18 cellular contexts compared by ENCODE assay signal in the genomic region with DNA sequence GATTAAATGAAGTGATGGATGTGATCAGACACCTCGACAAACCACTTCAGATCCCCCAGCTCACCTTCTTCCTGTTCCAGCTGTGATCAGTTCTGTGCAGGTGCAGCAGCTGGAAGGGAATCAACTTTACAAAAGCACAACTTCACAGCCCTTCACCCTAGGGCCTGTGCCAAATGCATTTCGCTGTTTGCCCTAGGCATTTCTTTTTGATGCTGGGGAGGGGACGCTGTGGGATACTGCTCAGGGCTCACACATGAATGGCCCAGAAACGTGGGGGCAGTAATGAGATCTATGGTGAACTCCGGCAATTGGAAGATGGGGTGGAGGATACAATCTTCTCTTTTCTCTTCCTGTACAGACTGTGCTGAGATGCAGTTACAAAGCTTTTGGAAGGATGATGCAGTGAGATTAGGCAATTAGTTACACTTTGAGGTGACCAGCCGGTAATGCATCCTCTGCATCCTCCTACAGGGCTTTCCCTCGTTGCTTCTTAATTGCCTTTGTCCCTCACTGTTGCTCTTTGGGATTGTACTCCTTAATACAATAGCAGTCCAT.
DNase-seq lines count a peak whose midpoint lies in the region; ATAC-seq and TF ChIP-seq lines count a peak whose summit lies in the region.
"Had no signal": no experiment of that assay in that cellular context is flagged by ENCODE, and none has a peak within 500 bp of the region (broad histone marks: within the 10 kb centered on the region; RNA-seq: fewer than 3 reads in every experiment).

No MANE protein-coding gene starts in this region.

- H3K36me3 Mint-ChIP-seq in GM23338 (ENCODE audit: low read depth): no peaks in the 10 kb centered on the region
- H3K36me3 Mint-ChIP-seq: IgD-negative memory B cell had no signal

- no peak overlapping the region for H3K27ac Mint-ChIP-seq in GM23338
- H3K27ac Mint-ChIP-seq: HFFc6, IgD-negative memory B cell had no signal

- H3F3A ChIP-seq in GM23338 (replicated peaks; ENCODE audit: low read depth): no peaks in the 10 kb centered on the region
- no peaks in the 10 kb centered on the region for H3F3A ChIP-seq in PC-9 (ENCODE audit: insufficient read depth, low read depth)

- ATAC-seq in GM23338: peak; percentile 59
- ATAC-seq in left cardiac atrium: no peak
- ATAC-seq in GM18907 (IDR thresholded peaks at IDR 0.05; ENCODE audit: unreplicated experiment): no peak

- H3K27ac ChIP-seq in GM23338 (ENCODE audit: low read depth) (no peak overlapping the region), SJCRH30 (peak overlapping the region; percentile 87), PC-9 (no peak overlapping the region)
- H3K27ac ChIP-seq: Peyer's patch had no signal

- no peaks in the 10 kb centered on the region for H3K27me3 ChIP-seq in GM23338 (ENCODE audit: insufficient read depth)
- H3K27me3 ChIP-seq in SJCRH30: no peaks in the 10 kb centered on the region
- H3K27me3 ChIP-seq in PC-9 (ENCODE audit: insufficient read depth, low read depth): no peaks in the 10 kb centered on the region
- H3K27me3 ChIP-seq: BE2C, Peyer's patch had no signal

- H3K36me3 ChIP-seq in GM23338 (ENCODE audit: insufficient read depth): no peaks in the 10 kb centered on the region
- no peaks in the 10 kb centered on the region for H3K36me3 ChIP-seq in SJCRH30
- no peaks in the 10 kb centered on the region for H3K36me3 ChIP-seq in PC-9 (ENCODE audit: low read depth)
- H3K36me3 ChIP-seq: BE2C, Peyer's patch had no signal

- no TSS peak for BruUV-seq in PC-9 (replicated peaks; lab: Mats Ljungman, UMichigan)

- POLR2A ChIA-PET in PC-9 (lab: Charles Lee; ENCODE audit: unreplicated experiment): no interaction called here

- H3K4me3 Mint-ChIP-seq in GM23338: no peak overlapping the region
- H3K4me3 Mint-ChIP-seq: HFFc6, IgD-negative memory B cell had no signal

- CTCF ChIA-PET in PC-9 (lab: Charles Lee): no interaction called here

- H3K4me3 ChIP-seq in GM23338: no peak overlapping the region
- H3K4me3 ChIP-seq in SJCRH30: peak overlapping the region; percentile 2; the same call in 1 of the 2 replicates
- no peak overlapping the region for H3K4me3 ChIP-seq in PC-9
- H3K4me3 ChIP-seq: Peyer's patch had no signal

- no peaks in the 10 kb centered on the region for H3K9me3 Mint-ChIP-seq in GM23338
- H3K9me3 Mint-ChIP-seq: HFFc6, IgD-negative memory B cell had no signal

- H3K9me2 ChIP-seq in GM23338 (ENCODE audit: insufficient read depth) (no peaks in the 10 kb centered on the region), PC-9 (ENCODE audit: insufficient read depth) (no peaks in the 10 kb centered on the region)

- H3K4me1 ChIP-seq in GM23338 (ENCODE audit: insufficient read depth) (no peaks in the 10 kb centered on the region), SJCRH30 (peaks cover 32% of the 10 kb centered on the region), PC-9 (replicated peaks; ENCODE audit: insufficient read depth) (no peaks in the 10 kb centered on the region)
- H3K4me1 ChIP-seq: BE2C, Peyer's patch had no signal

- peaks cover 6% of the 10 kb centered on the region for H3K27me3 Mint-ChIP-seq in GM23338 (ENCODE audit: insufficient read depth, low read depth, poor library complexity)

- H3K4me1 Mint-ChIP-seq in GM23338: peaks cover 5% of the 10 kb centered on the region; the same call in 2 of the 3 replicates

- H4K20me1 ChIP-seq in GM23338 (replicated peaks; ENCODE audit: insufficient read depth) (no peaks in the 10 kb centered on the region), PC-9 (ENCODE audit: insufficient read depth) (no peaks in the 10 kb centered on the region)

- no peak for TF ChIP-seq CTCF in GM23338 (conservative IDR thresholded peaks at IDR 0.05; ENCODE audit: low read depth in 2 of 2)
- no peak for TF ChIP-seq CTCF in PC-9 (conservative IDR thresholded peaks at IDR 0.05)

- DNase-seq in COR-L47 (lab: John Stamatoyannopoulos, UW) (peak; percentile 60), GM23338 (ENCODE audit: low spot score) (no peak), SJCRH30 (peak; percentile 80 to 96), left kidney (ENCODE audit: low read depth, low spot score) (peak; percentile 9), left cardiac atrium (no peak), PC-9 (no peak), iPS-NIHi11 (ENCODE audit: low spot score) (no peak)
- DNase-seq: BE2C; H7; HFFc6; NCI-H187; NCI-H2107; NCI-H226; NCI-H524 treated with DMSO at 0.1 percent for 48 hours; NK-92 treated with Interleukin-12 subunit alpha and Interleukin-12 subunit beta, amount 100 ng/mL, for 24 hours; Peyer's patch had no signal

- H3K9me3 ChIP-seq in SJCRH30 (replicated peaks): no peaks in the 10 kb centered on the region
- H3K9me3 ChIP-seq in PC-9 (ENCODE audit: insufficient read depth, low read depth): no peaks in the 10 kb centered on the region
- H3K9me3 ChIP-seq: BE2C, Peyer's patch had no signal

- no peaks in the 10 kb centered on the region for H3K79me2 ChIP-seq in GM23338 (replicated peaks; ENCODE audit: insufficient read depth)
- no peaks in the 10 kb centered on the region for H3K79me2 ChIP-seq in PC-9 (ENCODE audit: low read depth)

- intact Hi-C loops in left cardiac atrium (cut with DNase I) (no loop called here), PC-9 (cut with micrococcal nuclease; ENCODE audit: unreplicated experiment) (no loop called here)

- H3K4me2 ChIP-seq in GM23338 (no peak overlapping the region), PC-9 (no peak overlapping the region)

- no peak overlapping the region for H2AFZ ChIP-seq in GM23338
- H2AFZ ChIP-seq in PC-9: no peak overlapping the region

TF ChIP-seq in GM23338, 12 proteins besides CTCF, POLR2A, EP300 and RAD21 (continues in another document):
- TF ChIP-seq ZNF114 (CRISPR knock-in tag; IDR thresholded peaks at IDR 0.05) (no peak), NANOG (IDR thresholded peaks at IDR 0.05; ENCODE audit: borderline replicate concordance) (no peak), CREB1 (CRISPR knock-in tag; IDR thresholded peaks at IDR 0.05; ENCODE audit: low read depth) (no peak), EZH2 (IDR thresholded peaks at IDR 0.05; ENCODE audit: low read depth, unreplicated experiment) (no peak), JUNB (IDR thresholded peaks at IDR 0.05; ENCODE audit: unreplicated experiment) (no peak), EZH2phosphoT487 (IDR thresholded peaks at IDR 0.05; ENCODE audit: unreplicated experiment) (no peak)
- TF ChIP-seq, protein P1, sequence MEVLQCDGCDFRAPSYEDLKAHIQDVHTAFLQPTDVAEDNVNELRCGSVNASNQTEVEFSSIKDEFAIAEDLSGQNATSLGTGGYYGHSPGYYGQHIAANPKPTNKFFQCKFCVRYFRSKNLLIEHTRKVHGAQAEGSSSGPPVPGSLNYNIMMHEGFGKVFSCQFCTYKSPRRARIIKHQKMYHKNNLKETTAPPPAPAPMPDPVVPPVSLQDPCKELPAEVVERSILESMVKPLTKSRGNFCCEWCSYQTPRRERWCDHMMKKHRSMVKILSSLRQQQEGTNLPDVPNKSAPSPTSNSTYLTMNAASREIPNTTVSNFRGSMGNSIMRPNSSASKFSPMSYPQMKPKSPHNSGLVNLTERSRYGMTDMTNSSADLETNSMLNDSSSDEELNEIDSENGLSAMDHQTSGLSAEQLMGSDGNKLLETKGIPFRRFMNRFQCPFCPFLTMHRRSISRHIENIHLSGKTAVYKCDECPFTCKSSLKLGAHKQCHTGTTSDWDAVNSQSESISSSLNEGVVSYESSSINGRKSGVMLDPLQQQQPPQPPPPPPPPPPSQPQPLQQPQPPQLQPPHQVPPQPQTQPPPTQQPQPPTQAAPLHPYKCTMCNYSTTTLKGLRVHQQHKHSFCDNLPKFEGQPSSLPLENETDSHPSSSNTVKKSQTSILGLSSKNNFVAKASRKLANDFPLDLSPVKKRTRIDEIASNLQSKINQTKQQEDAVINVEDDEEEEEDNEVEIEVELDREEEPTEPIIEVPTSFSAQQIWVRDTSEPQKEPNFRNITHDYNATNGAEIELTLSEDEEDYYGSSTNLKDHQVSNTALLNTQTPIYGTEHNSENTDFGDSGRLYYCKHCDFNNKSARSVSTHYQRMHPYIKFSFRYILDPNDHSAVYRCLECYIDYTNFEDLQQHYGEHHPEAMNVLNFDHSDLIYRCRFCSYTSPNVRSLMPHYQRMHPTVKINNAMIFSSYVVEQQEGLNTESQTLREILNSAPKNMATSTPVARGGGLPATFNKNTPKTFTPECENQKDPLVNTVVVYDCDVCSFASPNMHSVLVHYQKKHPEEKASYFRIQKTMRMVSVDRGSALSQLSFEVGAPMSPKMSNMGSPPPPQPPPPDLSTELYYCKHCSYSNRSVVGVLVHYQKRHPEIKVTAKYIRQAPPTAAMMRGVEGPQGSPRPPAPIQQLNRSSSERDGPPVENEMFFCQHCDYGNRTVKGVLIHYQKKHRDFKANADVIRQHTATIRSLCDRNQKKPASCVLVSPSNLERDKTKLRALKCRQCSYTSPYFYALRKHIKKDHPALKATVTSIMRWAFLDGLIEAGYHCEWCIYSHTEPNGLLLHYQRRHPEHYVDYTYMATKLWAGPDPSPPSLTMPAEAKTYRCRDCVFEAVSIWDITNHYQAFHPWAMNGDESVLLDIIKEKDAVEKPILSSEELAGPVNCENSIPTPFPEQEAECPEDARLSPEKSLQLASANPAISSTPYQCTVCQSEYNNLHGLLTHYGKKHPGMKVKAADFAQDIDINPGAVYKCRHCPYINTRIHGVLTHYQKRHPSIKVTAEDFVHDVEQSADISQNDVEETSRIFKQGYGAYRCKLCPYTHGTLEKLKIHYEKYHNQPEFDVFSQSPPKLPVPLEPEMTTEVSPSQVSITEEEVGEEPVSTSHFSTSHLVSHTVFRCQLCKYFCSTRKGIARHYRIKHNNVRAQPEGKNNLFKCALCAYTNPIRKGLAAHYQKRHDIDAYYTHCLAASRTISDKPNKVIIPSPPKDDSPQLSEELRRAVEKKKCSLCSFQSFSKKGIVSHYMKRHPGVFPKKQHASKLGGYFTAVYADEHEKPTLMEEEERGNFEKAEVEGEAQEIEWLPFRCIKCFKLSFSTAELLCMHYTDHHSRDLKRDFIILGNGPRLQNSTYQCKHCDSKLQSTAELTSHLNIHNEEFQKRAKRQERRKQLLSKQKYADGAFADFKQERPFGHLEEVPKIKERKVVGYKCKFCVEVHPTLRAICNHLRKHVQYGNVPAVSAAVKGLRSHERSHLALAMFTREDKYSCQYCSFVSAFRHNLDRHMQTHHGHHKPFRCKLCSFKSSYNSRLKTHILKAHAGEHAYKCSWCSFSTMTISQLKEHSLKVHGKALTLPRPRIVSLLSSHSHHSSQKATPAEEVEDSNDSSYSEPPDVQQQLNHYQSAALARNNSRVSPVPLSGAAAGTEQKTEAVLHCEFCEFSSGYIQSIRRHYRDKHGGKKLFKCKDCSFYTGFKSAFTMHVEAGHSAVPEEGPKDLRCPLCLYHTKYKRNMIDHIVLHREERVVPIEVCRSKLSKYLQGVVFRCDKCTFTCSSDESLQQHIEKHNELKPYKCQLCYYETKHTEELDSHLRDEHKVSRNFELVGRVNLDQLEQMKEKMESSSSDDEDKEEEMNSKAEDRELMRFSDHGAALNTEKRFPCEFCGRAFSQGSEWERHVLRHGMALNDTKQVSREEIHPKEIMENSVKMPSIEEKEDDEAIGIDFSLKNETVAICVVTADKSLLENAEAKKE (CRISPR knock-in tag; IDR thresholded peaks at IDR 0.05): no peak

Comparison
In these comparisons a context has a peak if more than half of its experiments do, and no peak if none do; other contexts are left out.
1. DNase-seq: peak in COR-L47 (single experiment), SJCRH30 (2 of 2) and left kidney (single experiment); none in GM23338 (single experiment), left cardiac atrium (single experiment), PC-9 (0 of 2) and iPS-NIHi11 (single experiment).